Comparison of ENCODE assay signal across 9 cellular contexts in genomic region chr22:17779286-17780115, GRCh38. TPM values are rescaled to one million over a fixed set of nuclear protein-coding genes. Genes with fewer than 3 reads are reported as not detected.
DNase-seq lines count a peak whose midpoint lies in the region; ATAC-seq and TF ChIP-seq lines count a peak whose summit lies in the region.
"Had no signal": no experiment of that assay in that cellular context is flagged by ENCODE, and none has a peak within 500 bp of the region (broad histone marks: within the 10 kb centered on the region; RNA-seq: fewer than 3 reads in every experiment).

No MANE protein-coding gene starts in this region.

- CTCF ChIA-PET in activated CD4-positive, alpha-beta T cell treated with anti-CD3 and anti-CD28 coated beads for 36 hours (lab: Charles Lee): interaction anchor here (0.6 to 2.3 kb wide), 8 partner anchors 9 to 696 kb away, joined by 3 to 12 read pairs (median 3); no protein-coding TSS in a partner anchor

- no peaks in the 10 kb centered on the region for H3K9me3 Mint-ChIP-seq in activated CD4-positive, alpha-beta T cell treated with anti-CD3 and anti-CD28 coated beads for 36 hours (ENCODE audit: low read depth)
- H3K9me3 Mint-ChIP-seq in natural killer cell: no peaks in the 10 kb centered on the region

- H3K4me1 Mint-ChIP-seq in activated CD4-positive, alpha-beta T cell treated with anti-CD3 and anti-CD28 coated beads for 36 hours: peaks cover 74% of the 10 kb centered on the region
- H3K4me1 Mint-ChIP-seq in natural killer cell: peaks cover 65 to 68% of the 10 kb centered on the region in 2 donors

- H3K27me3 Mint-ChIP-seq in activated CD4-positive, alpha-beta T cell treated with anti-CD3 and anti-CD28 coated beads for 36 hours: no peaks in the 10 kb centered on the region
- no peaks in the 10 kb centered on the region for H3K27me3 Mint-ChIP-seq in natural killer cell (ENCODE audit: low read depth in 2 of 2)

- peak overlapping the region; percentile 14 for H3K27ac Mint-ChIP-seq in activated CD4-positive, alpha-beta T cell treated with anti-CD3 and anti-CD28 coated beads for 36 hours
- peak overlapping the region; percentile 98 to 99 for H3K27ac Mint-ChIP-seq in natural killer cell

- H3K36me3 Mint-ChIP-seq in activated CD4-positive, alpha-beta T cell treated with anti-CD3 and anti-CD28 coated beads for 36 hours (ENCODE audit: low read depth): peaks cover 3% of the 10 kb centered on the region
- H3K36me3 Mint-ChIP-seq in natural killer cell: no peaks in the 10 kb centered on the region

- peak; percentile 41 for DNase-seq in activated CD4-positive, alpha-beta T cell treated with anti-CD3 and anti-CD28 coated beads for 36 hours
- no peak for DNase-seq in activated CD4-positive, alpha-beta T cell treated with anti-CD3 and anti-CD28 coated beads, Interleukin-2, amount 50 U/mL, for 48 hours
- DNase-seq in NCI-H2107 treated with DMSO at 0.1 percent for 48 hours (lab: John Stamatoyannopoulos, UW; ENCODE audit: unreplicated experiment): peak; percentile 48
- DNase-seq in natural killer cell: no peak
- no peak for DNase-seq in WERI-Rb-1
- no peak for DNase-seq in T1000 (lab: John Stamatoyannopoulos, UW)
- no peak for DNase-seq in foreskin melanocyte

- H3K4me3 Mint-ChIP-seq in activated CD4-positive, alpha-beta T cell treated with anti-CD3 and anti-CD28 coated beads for 36 hours: no peak overlapping the region
- H3K4me3 Mint-ChIP-seq in natural killer cell: peak overlapping the region; percentile 98

- no peaks in the 10 kb centered on the region for H3K27me3 ChIP-seq in WERI-Rb-1 (ENCODE audit: insufficient read depth, low read depth, severe bottlenecking)

- TF ChIP-seq CTCF in natural killer cell (IDR thresholded peaks at IDR 0.05) (no peak), WERI-Rb-1 (IDR thresholded peaks at IDR 0.05; ENCODE audit: low read depth, low read length) (no peak)

- intact Hi-C loops in activated CD4-positive, alpha-beta T cell treated with anti-CD3 and anti-CD28 coated beads for 36 hours (cut with DNase I, micrococcal nuclease): loop anchor here in 1 of 2 experiments (5.0 kb wide), 1 partner anchor 562 kb away; the partner anchor contains the start of gene ADA2
- intact Hi-C loops in natural killer cell (cut with micrococcal nuclease): loop anchor here (10.0 kb wide), 1 partner anchor 695 kb away; the partner anchor contains the start of gene IL17RA

- no peaks in the 10 kb centered on the region for H3K9me3 ChIP-seq in WERI-Rb-1 (ENCODE audit: severe bottlenecking)

- H3K27ac ChIP-seq in WERI-Rb-1: no peak overlapping the region
- H3K27ac ChIP-seq: RWPE1 had no signal

- POLR2A ChIA-PET in activated CD4-positive, alpha-beta T cell treated with anti-CD3 and anti-CD28 coated beads for 36 hours (lab: Charles Lee): interaction anchor here (0.6 to 1.6 kb wide), 2 partner anchors 12 to 27 kb away, joined by 3 to 7 read pairs; no protein-coding TSS in a partner anchor

- no peak for ATAC-seq in activated CD4-positive, alpha-beta T cell treated with anti-CD3 and anti-CD28 coated beads for 36 hours
- ATAC-seq in GM21447 (IDR thresholded peaks at IDR 0.05; ENCODE audit: unreplicated experiment): peak; percentile 38
- ATAC-seq in natural killer cell: no peak

- no peaks in the 10 kb centered on the region for H3K36me3 ChIP-seq in WERI-Rb-1

- no peak overlapping the region for H3K4me3 ChIP-seq in WERI-Rb-1 (ENCODE audit: low read depth, low read length)

RNA-seq across cellular contexts. Expression of gene BID, which starts 5.2 kb away (rescaled TPM):
- 10 to 100 TPM; 16.8 to 27.1 TPM for total RNA-seq in activated CD4-positive, alpha-beta T cell treated with anti-CD3 and anti-CD28 coated beads for 36 hours
- 10 to 100 TPM; 40.9 to 42.4 (median 42.3) TPM for total RNA-seq in natural killer cell

Comparison
In these comparisons a context has a peak if more than half of its experiments do, and no peak if none do; other contexts are left out.
1. DNase-seq: peak in activated CD4-positive, alpha-beta T cell treated with anti-CD3 and anti-CD28 coated beads for 36 hours (single experiment) and NCI-H2107 treated with DMSO at 0.1 percent for 48 hours (single experiment); none in activated CD4-positive, alpha-beta T cell treated with anti-CD3 and anti-CD28 coated beads, Interleukin-2, amount 50 U/mL, for 48 hours (0 of 2), natural killer cell (single experiment), WERI-Rb-1 (single experiment), T1000 (single experiment) and foreskin melanocyte (single experiment).